In genomic region chr11:47454251-47454650, GRCh38 we compare ENCODE assay signal across 1 cellular context.
TF ChIP-seq lines count a peak whose summit lies in the region.

No MANE protein-coding gene starts in this region.

TF ChIP-seq in K562, 482 proteins besides CTCF, POLR2A, EP300 and RAD21 (continued from another document):
- TF ChIP-seq, protein P1, sequence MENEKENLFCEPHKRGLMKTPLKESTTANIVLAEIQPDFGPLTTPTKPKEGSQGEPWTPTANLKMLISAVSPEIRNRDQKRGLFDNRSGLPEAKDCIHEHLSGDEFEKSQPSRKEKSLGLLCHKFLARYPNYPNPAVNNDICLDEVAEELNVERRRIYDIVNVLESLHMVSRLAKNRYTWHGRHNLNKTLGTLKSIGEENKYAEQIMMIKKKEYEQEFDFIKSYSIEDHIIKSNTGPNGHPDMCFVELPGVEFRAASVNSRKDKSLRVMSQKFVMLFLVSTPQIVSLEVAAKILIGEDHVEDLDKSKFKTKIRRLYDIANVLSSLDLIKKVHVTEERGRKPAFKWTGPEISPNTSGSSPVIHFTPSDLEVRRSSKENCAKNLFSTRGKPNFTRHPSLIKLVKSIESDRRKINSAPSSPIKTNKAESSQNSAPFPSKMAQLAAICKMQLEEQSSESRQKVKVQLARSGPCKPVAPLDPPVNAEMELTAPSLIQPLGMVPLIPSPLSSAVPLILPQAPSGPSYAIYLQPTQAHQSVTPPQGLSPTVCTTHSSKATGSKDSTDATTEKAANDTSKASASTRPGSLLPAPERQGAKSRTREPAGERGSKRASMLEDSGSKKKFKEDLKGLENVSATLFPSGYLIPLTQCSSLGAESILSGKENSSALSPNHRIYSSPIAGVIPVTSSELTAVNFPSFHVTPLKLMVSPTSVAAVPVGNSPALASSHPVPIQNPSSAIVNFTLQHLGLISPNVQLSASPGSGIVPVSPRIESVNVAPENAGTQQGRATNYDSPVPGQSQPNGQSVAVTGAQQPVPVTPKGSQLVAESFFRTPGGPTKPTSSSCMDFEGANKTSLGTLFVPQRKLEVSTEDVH (IDR thresholded peaks at IDR 0.05; ENCODE audit: low read depth, partially characterized antibody), result peak; percentile 38
- TF ChIP-seq SOX6 (IDR thresholded peaks at IDR 0.05) (0 out of 2 replicates have a peak, but pooled peaks have one; percentile 38), SMARCA4 (IDR thresholded peaks at IDR 0.05) (peak; percentile 62; the same call in 1 of the 2 replicates), ARID2 (IDR thresholded peaks at IDR 0.05) (0 out of 2 replicates have a peak, but pooled peaks have one; percentile 62), STAG1 (CRISPR knock-in tag; IDR thresholded peaks at IDR 0.05; ENCODE audit: borderline replicate concordance) (peak; percentile 63; the same call in 1 of the 2 replicates), ZNF263 (CRISPR knock-in tag; IDR thresholded peaks at IDR 0.05; ENCODE audit: borderline replicate concordance) (peak; percentile 42; the same call in 1 of the 2 replicates), SPI1 (IDR thresholded peaks at IDR 0.05; ENCODE audit: borderline replicate concordance, low read depth, low read length) (0 out of 2 replicates have a peak, but pooled peaks have one; percentile 31), CEBPB (tag; IDR thresholded peaks at IDR 0.05) (peak; percentile 95)
- TF ChIP-seq, protein P2, sequence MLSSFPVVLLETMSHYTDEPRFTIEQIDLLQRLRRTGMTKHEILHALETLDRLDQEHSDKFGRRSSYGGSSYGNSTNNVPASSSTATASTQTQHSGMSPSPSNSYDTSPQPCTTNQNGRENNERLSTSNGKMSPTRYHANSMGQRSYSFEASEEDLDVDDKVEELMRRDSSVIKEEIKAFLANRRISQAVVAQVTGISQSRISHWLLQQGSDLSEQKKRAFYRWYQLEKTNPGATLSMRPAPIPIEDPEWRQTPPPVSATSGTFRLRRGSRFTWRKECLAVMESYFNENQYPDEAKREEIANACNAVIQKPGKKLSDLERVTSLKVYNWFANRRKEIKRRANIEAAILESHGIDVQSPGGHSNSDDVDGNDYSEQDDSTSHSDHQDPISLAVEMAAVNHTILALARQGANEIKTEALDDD (IDR thresholded peaks at IDR 0.05), result peak; percentile 55; the same call in 1 of the 2 replicates
